ENCODE assay signal across 16 cellular contexts in the genomic region with DNA sequence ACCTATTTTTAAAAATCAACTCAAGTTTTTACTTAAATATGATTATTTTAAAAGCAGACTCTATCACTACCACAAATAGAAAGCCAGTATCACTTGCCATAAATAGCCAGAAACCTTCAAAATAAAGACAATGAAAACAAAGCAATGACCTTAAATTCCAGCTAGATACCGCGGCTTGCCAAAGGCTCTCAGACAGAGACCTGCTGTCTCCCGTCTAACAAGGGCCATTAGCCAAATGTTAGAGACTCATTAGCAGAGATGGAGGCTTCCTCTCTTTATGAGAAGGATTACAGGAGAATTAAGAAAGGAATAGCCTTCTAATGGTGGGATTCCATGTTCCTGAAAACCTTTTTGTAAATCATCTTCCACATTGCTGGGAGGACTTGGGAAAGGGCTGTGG.
DNase-seq lines count a peak whose midpoint lies in the region; ATAC-seq and FAIRE-seq lines count a peak whose summit lies in the region.
"Had no signal": no experiment of that assay in that cellular context is flagged by ENCODE, and none has a peak within 500 bp of the region (broad histone marks: within the 10 kb centered on the region; RNA-seq: fewer than 3 reads in every experiment).

No MANE protein-coding gene starts in this region.

- peak; percentile 78 for DNase-seq in D341Med (ENCODE audit: low spot score)
- peak; percentile 59 for DNase-seq in NCI-H1694 (lab: John Stamatoyannopoulos, UW)
- peak; percentile 57 for DNase-seq in NCI-H82 treated with DMSO at 0.1 percent for 48 hours (lab: John Stamatoyannopoulos, UW; ENCODE audit: unreplicated experiment)
- DNase-seq in islet precursor cell = peak; percentile 57
- no peak for DNase-seq in small intestine
- DNase-seq in NCI-H748 treated with DMSO at 0.1 percent for 48 hours (lab: John Stamatoyannopoulos, UW) = no peak
- no peak for DNase-seq in NCI-H2107 treated with DMSO at 0.1 percent for 48 hours (lab: John Stamatoyannopoulos, UW; ENCODE audit: unreplicated experiment)
- DNase-seq: ACHN; CD4-positive, CD25-positive, alpha-beta regulatory T cell; DMS 273 treated with DMSO at 0.1 percent for 48 hours had no signal

- H3K27me3 ChIP-seq in small intestine (ENCODE audit: control insufficient read depth in 2 of 2, insufficient read depth in 2 of 2, low read length in 2 of 2) = no peaks in the 10 kb centered on the region
- H3K27me3 ChIP-seq: BLaER1 treated with 17β-estradiol and CSF1 and Interleukin-3, amounts not matched to agents 10 nM and 100 nM had no signal

- 55 to 66% (median 61%) methylated on average over 3 of the region's 3 CpGs for WGBS in small intestine, 3 donors

- ATAC-seq in HG02973 (IDR thresholded peaks at IDR 0.05; ENCODE audit: unreplicated experiment) = no peak
- ATAC-seq: HCT116 had no signal

- H3K36me3 ChIP-seq in small intestine (ENCODE audit: control insufficient read depth in 2 of 2, insufficient read depth in 2 of 2, low read length in 2 of 2) = no peaks in the 10 kb centered on the region
- H3K36me3 ChIP-seq: BLaER1 treated with 17β-estradiol and CSF1 and Interleukin-3, amounts not matched to agents 10 nM and 100 nM had no signal

- H3K4me3 ChIP-seq in small intestine (ENCODE audit: low read depth in 1 of 2, low read length in 2 of 2) = no peak overlapping the region
- H3K4me3 ChIP-seq: BLaER1 treated with 17β-estradiol and CSF1 and Interleukin-3, amounts not matched to agents 10 nM and 100 nM; GM23248 had no signal

- H3K27ac ChIP-seq in small intestine (ENCODE audit: low read depth in 1 of 2, low read length in 1 of 2) = no peak overlapping the region
- H3K27ac ChIP-seq: BLaER1 treated with 17β-estradiol and CSF1 and Interleukin-3, amounts not matched to agents 10 nM and 100 nM; GM23248 had no signal

- FAIRE-seq in small intestine (lab: Jason Lieb, UNC) = no peak
- FAIRE-seq: GM12891, H54 had no signal

- no peaks in the 10 kb centered on the region for H3K4me1 ChIP-seq in small intestine (ENCODE audit: control insufficient read depth in 2 of 2, insufficient read depth in 1 of 2, low read depth in 1 of 2, low read length in 1 of 2)
- H3K4me1 ChIP-seq: BLaER1 treated with 17β-estradiol and CSF1 and Interleukin-3, amounts not matched to agents 10 nM and 100 nM had no signal

- H3K9me3 ChIP-seq in small intestine (ENCODE audit: control insufficient read depth, low read depth) = no peaks in the 10 kb centered on the region
- H3K9me3 ChIP-seq: BLaER1 treated with 17β-estradiol and CSF1 and Interleukin-3, amounts not matched to agents 10 nM and 100 nM had no signal

Comparison
In these comparisons a context has a peak if more than half of its experiments do, and no peak if none do; other contexts are left out.
1. DNase-seq: peak in D341Med (single experiment), NCI-H1694 (single experiment), NCI-H82 treated with DMSO at 0.1 percent for 48 hours (single experiment) and islet precursor cell (single experiment); none in small intestine (single experiment), NCI-H748 treated with DMSO at 0.1 percent for 48 hours (single experiment) and NCI-H2107 treated with DMSO at 0.1 percent for 48 hours (single experiment).